1 cellular context compared by ENCODE assay signal in genomic region chr2:113507394-113508140, GRCh38. TPM values are rescaled to one million over a fixed set of nuclear protein-coding genes. Genes with fewer than 3 reads are reported as not detected.
"Had no signal": no experiment of that assay in that cellular context is flagged by ENCODE, and none has a peak within 500 bp of the region (broad histone marks: within the 10 kb centered on the region; RNA-seq: fewer than 3 reads in every experiment).

No MANE protein-coding gene starts in this region.

RNA-seq across cellular contexts. Expression of gene FOXD4L1, which starts 9.1 kb away (rescaled TPM):
- total RNA-seq: SK-MEL-5 had no signal
